17 cellular contexts compared by ENCODE assay signal in the genomic region with DNA sequence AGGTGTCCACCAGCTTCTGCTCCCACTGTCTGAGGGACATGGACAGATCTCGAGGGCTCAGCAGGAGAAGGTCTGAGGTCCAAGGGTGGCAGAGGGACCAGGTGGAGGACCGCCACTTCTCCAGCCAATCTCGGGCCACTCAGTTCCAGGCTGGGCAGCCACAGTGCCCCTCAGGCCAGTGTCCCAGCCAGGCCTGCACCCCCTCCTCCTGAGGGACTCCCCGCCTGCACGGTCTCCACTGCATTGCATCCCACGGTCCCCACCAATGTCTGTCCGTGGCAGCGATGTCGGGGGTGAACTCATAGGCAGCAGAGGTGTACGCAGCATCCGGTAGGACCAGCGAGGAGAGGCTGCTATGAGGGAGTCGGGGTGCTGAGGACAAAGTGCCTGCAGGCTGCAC.
DNase-seq lines count a peak whose midpoint lies in the region; ATAC-seq and TF ChIP-seq lines count a peak whose summit lies in the region.
"Had no signal": no experiment of that assay in that cellular context is flagged by ENCODE, and none has a peak within 500 bp of the region (broad histone marks: within the 10 kb centered on the region; RNA-seq: fewer than 3 reads in every experiment).

No MANE protein-coding gene starts in this region.

- 94% methylated on average over 7 of the region's 13 CpGs for WGBS in suprapubic skin

- H3K4me3 Mint-ChIP-seq in WTC11 = no peak overlapping the region
- H3K4me3 Mint-ChIP-seq: CD8-positive, alpha-beta T cell had no signal

- H3K27ac ChIP-seq in left lung (no peak overlapping the region), suprapubic skin (no peak overlapping the region), uterus (no peak overlapping the region)
- H3K27ac ChIP-seq: PC-9 had no signal

- H3K9me3 Mint-ChIP-seq in WTC11 = peaks cover 12% of the 10 kb centered on the region
- H3K9me3 Mint-ChIP-seq: CD8-positive, alpha-beta T cell had no signal

- H3K36me3 Mint-ChIP-seq in WTC11 = no peaks in the 10 kb centered on the region
- H3K36me3 Mint-ChIP-seq: CD8-positive, alpha-beta T cell had no signal

- no peaks in the 10 kb centered on the region for H3K4me1 Mint-ChIP-seq in WTC11

- no peak for TF ChIP-seq EP300 in suprapubic skin (IDR thresholded peaks at IDR 0.05)

- ATAC-seq in WTC11 (no peak), left lung (no peak)
- ATAC-seq: CD8-positive, alpha-beta T cell had no signal

- no peak overlapping the region for H3K27ac Mint-ChIP-seq in WTC11
- H3K27ac Mint-ChIP-seq: CD8-positive, alpha-beta T cell had no signal

- intact Hi-C loops in left lung (cut with DNase I) = no loop called here
- intact Hi-C loops in uterus (cut with DNase I; ENCODE audit: low total_unique reads) = no loop called here

- CTCF ChIA-PET in WTC11 (lab: Charles Lee) = no interaction called here

- H3K27me3 Mint-ChIP-seq in WTC11 (ENCODE audit: low read depth) = peaks cover 4% of the 10 kb centered on the region

- H3K9me3 ChIP-seq in left lung (no peaks in the 10 kb centered on the region), suprapubic skin (no peaks in the 10 kb centered on the region), uterus (no peaks in the 10 kb centered on the region)
- H3K9me3 ChIP-seq: HAP-1 had no signal

- POLR2A ChIA-PET in WTC11 (lab: Charles Lee) = no interaction called here

- TF ChIP-seq POLR2A in suprapubic skin (IDR thresholded peaks at IDR 0.05) = no peak
- TF ChIP-seq POLR2A in uterus (IDR thresholded peaks at IDR 0.05) = no peak

- DNase-seq in activated CD8-positive, alpha-beta memory T cell treated with anti-CD3 and anti-CD28 coated beads, Interleukin-2, amount 50 U/mL, for 4 hours = peak; percentile 10
- DNase-seq in activated CD8-positive, alpha-beta memory T cell treated with anti-CD3 and anti-CD28 coated beads, Interleukin-2, amount 50 U/mL, for 48 hours = no peak
- DNase-seq in WTC11 (ENCODE audit: low spot score) = peak; percentile 5
- peak; percentile 20 to 47 for DNase-seq in left lung
- DNase-seq in suprapubic skin (ENCODE audit: low spot score in 2 of 2) = peak; percentile 37 to 70
- no peak for DNase-seq in DMS153 (lab: John Stamatoyannopoulos, UW)
- DNase-seq in uterus = no peak
- DNase-seq in SIG-M5 treated with dmso at 0.1 percent for 504 hours (lab: John Stamatoyannopoulos, UW; ENCODE audit: unreplicated experiment) = no peak
- DNase-seq: 8988T; CD8-positive, alpha-beta T cell; DMS79 treated with DMSO at 0.1 percent for 48 hours; NCI-H1105; NCI-H1694; NCI-H510A treated with DMSO at 0.1 percent for 48 hours; NCI-H82; PC-9 had no signal

- H3K4me1 ChIP-seq in left lung = peaks cover 0 to 10% of the 10 kb centered on the region in 2 donors
- no peaks in the 10 kb centered on the region for H3K4me1 ChIP-seq in suprapubic skin
- H3K4me1 ChIP-seq in uterus = no peaks in the 10 kb centered on the region
- H3K4me1 ChIP-seq: HAP-1 had no signal

- H3K27me3 ChIP-seq in left lung = no peaks in the 10 kb centered on the region
- no peaks in the 10 kb centered on the region for H3K27me3 ChIP-seq in suprapubic skin
- H3K27me3 ChIP-seq in uterus = no peaks in the 10 kb centered on the region

- TF ChIP-seq CTCF in WTC11 (IDR thresholded peaks at IDR 0.05) = no peak
- TF ChIP-seq CTCF in left lung (IDR thresholded peaks at IDR 0.05) = no peak
- TF ChIP-seq CTCF in suprapubic skin (IDR thresholded peaks at IDR 0.05) = no peak
- TF ChIP-seq CTCF in uterus (IDR thresholded peaks at IDR 0.05) = no peak

- H3K36me3 ChIP-seq in left lung = peaks cover 0 to 9% of the 10 kb centered on the region in 2 donors
- H3K36me3 ChIP-seq in suprapubic skin = no peaks in the 10 kb centered on the region
- no peaks in the 10 kb centered on the region for H3K36me3 ChIP-seq in uterus
- H3K36me3 ChIP-seq: HAP-1 had no signal

- no peak overlapping the region for H3K4me3 ChIP-seq in left lung
- H3K4me3 ChIP-seq in suprapubic skin = no peak overlapping the region
- H3K4me3 ChIP-seq in uterus = no peak overlapping the region
- H3K4me3 ChIP-seq: HAP-1, PC-9 had no signal

TF ChIP-seq in WTC11, 78 proteins besides CTCF, POLR2A, EP300 and RAD21:
- TF ChIP-seq CREM (CRISPR knock-in tag; IDR thresholded peaks at IDR 0.05) = no peak
- TF ChIP-seq, protein P1, sequence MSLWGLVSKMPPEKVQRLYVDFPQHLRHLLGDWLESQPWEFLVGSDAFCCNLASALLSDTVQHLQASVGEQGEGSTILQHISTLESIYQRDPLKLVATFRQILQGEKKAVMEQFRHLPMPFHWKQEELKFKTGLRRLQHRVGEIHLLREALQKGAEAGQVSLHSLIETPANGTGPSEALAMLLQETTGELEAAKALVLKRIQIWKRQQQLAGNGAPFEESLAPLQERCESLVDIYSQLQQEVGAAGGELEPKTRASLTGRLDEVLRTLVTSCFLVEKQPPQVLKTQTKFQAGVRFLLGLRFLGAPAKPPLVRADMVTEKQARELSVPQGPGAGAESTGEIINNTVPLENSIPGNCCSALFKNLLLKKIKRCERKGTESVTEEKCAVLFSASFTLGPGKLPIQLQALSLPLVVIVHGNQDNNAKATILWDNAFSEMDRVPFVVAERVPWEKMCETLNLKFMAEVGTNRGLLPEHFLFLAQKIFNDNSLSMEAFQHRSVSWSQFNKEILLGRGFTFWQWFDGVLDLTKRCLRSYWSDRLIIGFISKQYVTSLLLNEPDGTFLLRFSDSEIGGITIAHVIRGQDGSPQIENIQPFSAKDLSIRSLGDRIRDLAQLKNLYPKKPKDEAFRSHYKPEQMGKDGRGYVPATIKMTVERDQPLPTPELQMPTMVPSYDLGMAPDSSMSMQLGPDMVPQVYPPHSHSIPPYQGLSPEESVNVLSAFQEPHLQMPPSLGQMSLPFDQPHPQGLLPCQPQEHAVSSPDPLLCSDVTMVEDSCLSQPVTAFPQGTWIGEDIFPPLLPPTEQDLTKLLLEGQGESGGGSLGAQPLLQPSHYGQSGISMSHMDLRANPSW (CRISPR knock-in tag; conservative IDR thresholded peaks at IDR 0.05; ENCODE audit: low read depth) = no peak
- TF ChIP-seq ZNF219 (CRISPR knock-in tag; IDR thresholded peaks at IDR 0.05; ENCODE audit: borderline replicate concordance) = no peak
- no peak for TF ChIP-seq PRRX2 (CRISPR knock-in tag; IDR thresholded peaks at IDR 0.05)
- no peak for TF ChIP-seq PRDM15 (CRISPR knock-in tag; IDR thresholded peaks at IDR 0.05)
- TF ChIP-seq ZSCAN18 (CRISPR knock-in tag; IDR thresholded peaks at IDR 0.05) = no peak
- no peak for TF ChIP-seq MAX (CRISPR knock-in tag; IDR thresholded peaks at IDR 0.05)
TF ChIP-seq in WTC11: peak in this region for 0.

Comparison
In these comparisons a context has a peak if more than half of its experiments do, and no peak if none do; other contexts are left out.
1. DNase-seq: peak in activated CD8-positive, alpha-beta memory T cell treated with anti-CD3 and anti-CD28 coated beads, Interleukin-2, amount 50 U/mL, for 4 hours (single experiment), WTC11 (single experiment), left lung (2 of 2) and suprapubic skin (2 of 2); none in activated CD8-positive, alpha-beta memory T cell treated with anti-CD3 and anti-CD28 coated beads, Interleukin-2, amount 50 U/mL, for 48 hours (single experiment), DMS153 (single experiment), uterus (0 of 2) and SIG-M5 treated with dmso at 0.1 percent for 504 hours (single experiment).